In genomic region chr14:72680853-72681640, GRCh38 we compare ENCODE assay signal across 20 cellular contexts.
DNase-seq lines count a peak whose midpoint lies in the region; TF ChIP-seq lines count a peak whose summit lies in the region.
"Had no signal": no experiment of that assay in that cellular context is flagged by ENCODE, and none has a peak within 500 bp of the region (broad histone marks: within the 10 kb centered on the region; RNA-seq: fewer than 3 reads in every experiment).

No MANE protein-coding gene starts in this region.

- no peaks in the 10 kb centered on the region for H4K20me1 ChIP-seq in mammary epithelial cell (ENCODE audit: insufficient read depth, low read length)
- H4K20me1 ChIP-seq in hepatocyte (ENCODE audit: insufficient read depth, poor library complexity, severe bottlenecking), result no peaks in the 10 kb centered on the region

- dilution Hi-C loops in mammary epithelial cell (cut with HindIII; ENCODE audit: low sequenced_read_pairs), result no loop called here

- H3K9me3 Mint-ChIP-seq in MCF 10A (ENCODE audit: unreplicated experiment), result no peaks in the 10 kb centered on the region
- peaks cover 2 to 6% (median 4%) of the 10 kb centered on the region in 5 experiments for H3K9me3 Mint-ChIP-seq in brain

- H3K79me2 ChIP-seq in mammary epithelial cell (ENCODE audit: insufficient read depth, low read length), result no peaks in the 10 kb centered on the region
- no peaks in the 10 kb centered on the region for H3K79me2 ChIP-seq in hepatocyte

- H3K36me3 ChIP-seq in mammary epithelial cell (ENCODE audit: insufficient read depth, low read length) (no peaks in the 10 kb centered on the region), tibial nerve (no peaks in the 10 kb centered on the region), hepatocyte (replicated peaks; ENCODE audit: insufficient read depth, low read depth) (no peaks in the 10 kb centered on the region)
- H3K36me3 ChIP-seq: SJCRH30 had no signal

- H3K4me3 Mint-ChIP-seq in MCF 10A (ENCODE audit: unreplicated experiment), result no peak overlapping the region
- no peak overlapping the region for H3K4me3 Mint-ChIP-seq in brain
- H3K4me3 Mint-ChIP-seq: H9 had no signal

- H3K4me1 Mint-ChIP-seq in MCF 10A (ENCODE audit: insufficient read depth, unreplicated experiment), result no peaks in the 10 kb centered on the region
- H3K4me1 Mint-ChIP-seq in brain, result peaks cover 49% of the 10 kb centered on the region

- CTCF ChIA-PET in mammary epithelial cell (lab: Charles Lee; ENCODE audit: low non-redundant PET) (no interaction called here), MCF 10A (lab: Yijun Ruan, JAX) (interaction anchor here (0.6 kb wide), 1 partner anchor 9 kb away, joined by 3 read pairs; no protein-coding TSS in a partner anchor)

- H3K27ac Mint-ChIP-seq in MCF 10A (ENCODE audit: low read depth, unreplicated experiment) (no peak overlapping the region), brain (peak overlapping the region in 4 of 5 experiments; percentile 30 to 93 (median 41))
- H3K27ac Mint-ChIP-seq: H9 had no signal

- in situ Hi-C loops in mammary epithelial cell (cut with MboI; ENCODE audit: low sequenced_read_pairs in 2 of 2), result no loop called here

- H3K4me3 ChIP-seq in mammary epithelial cell (replicated peaks in 1 of 3; ENCODE audit: insufficient read depth in 1 of 3, low read depth in 2 of 3, low read length in 3 of 3), result no peak overlapping the region
- no peak overlapping the region for H3K4me3 ChIP-seq in tibial nerve
- H3K4me3 ChIP-seq in hepatocyte, result no peak overlapping the region
- H3K4me3 ChIP-seq: PC-9, SJCRH30 had no signal

- H3K9me3 ChIP-seq in mammary epithelial cell (replicated peaks; ENCODE audit: insufficient read depth, low read length) (no peaks in the 10 kb centered on the region), tibial nerve (no peaks in the 10 kb centered on the region), hepatocyte (ENCODE audit: low read depth) (no peaks in the 10 kb centered on the region)
- H3K9me3 ChIP-seq: SJCRH30 had no signal

- DNase-seq in mammary epithelial cell (peak; percentile 64), MCF 10A (ENCODE audit: unreplicated experiment) (no peak), kidney tubule cell (ENCODE audit: low spot score) (peak; percentile 88), retina (peak; percentile 13), NCI-H1105 treated with DMSO at 0.1 percent for 48 hours (lab: John Stamatoyannopoulos, UW) (no peak), tibial nerve (ENCODE audit: low spot score in 2 of 2) (no peak), hepatocyte (ENCODE audit: low spot score) (no peak)
- DNase-seq: AML-193, DMS79 treated with DMSO at 0.1 percent for 48 hours, H9, KBM-7, NCI-H1436 treated with DMSO at 0.1 percent for 48 hours, NCI-H2029 treated with DMSO at 0.1 percent for 48 hours, NCI-H2171, NCI-H526, PC-9, SJCRH30 had no signal

- peaks cover 22% of the 10 kb centered on the region for H3K4me1 ChIP-seq in mammary epithelial cell (ENCODE audit: insufficient read depth, low read length)
- H3K4me1 ChIP-seq in tibial nerve, result no peaks in the 10 kb centered on the region
- H3K4me1 ChIP-seq in hepatocyte (ENCODE audit: insufficient read depth), result no peaks in the 10 kb centered on the region
- H3K4me1 ChIP-seq: SJCRH30 had no signal

- TF ChIP-seq CTCF in mammary epithelial cell (conservative IDR thresholded peaks at IDR 0.05 in 1 of 2, IDR thresholded peaks at IDR 0.05 in 1 of 2; ENCODE audit: extremely low read depth in 1 of 2, insufficient read depth in 1 of 2, low read depth in 1 of 2, low read length in 2 of 2), result no peak
- TF ChIP-seq CTCF in MCF 10A (IDR thresholded peaks at IDR 0.05; ENCODE audit: unreplicated experiment), result no peak
- TF ChIP-seq CTCF in brain (conservative IDR thresholded peaks at IDR 0.05), result no peak
- TF ChIP-seq CTCF in tibial nerve (IDR thresholded peaks at IDR 0.05), result no peak
- no peak for TF ChIP-seq CTCF in hepatocyte (IDR thresholded peaks at IDR 0.05; ENCODE audit: poor library complexity)

- H3K27me3 Mint-ChIP-seq in MCF 10A (ENCODE audit: insufficient read depth, unreplicated experiment), result no peaks in the 10 kb centered on the region
- peaks cover 2% of the 10 kb centered on the region for H3K27me3 Mint-ChIP-seq in brain

- H3K36me3 Mint-ChIP-seq in MCF 10A (ENCODE audit: insufficient read depth, unreplicated experiment) (no peaks in the 10 kb centered on the region), brain (peaks cover 4% of the 10 kb centered on the region)

- H2AFZ ChIP-seq in mammary epithelial cell (ENCODE audit: low read depth, low read length) (no peak overlapping the region), hepatocyte (no peak overlapping the region)
- H2AFZ ChIP-seq: PC-9 had no signal

- H3K27me3 ChIP-seq in mammary epithelial cell (ENCODE audit: insufficient read depth, low read length) (no peaks in the 10 kb centered on the region), tibial nerve (no peaks in the 10 kb centered on the region), hepatocyte (no peaks in the 10 kb centered on the region)

- 81% methylated on average over 7 of the region's 7 CpGs for WGBS in mammary epithelial cell (ENCODE audit: low coverage, missing lambda C conversion rate)
- WGBS in tibial nerve, 2 donors, result 91 to 92% methylated on average over 7 of the region's 7 CpGs
- WGBS in hepatocyte (ENCODE audit: low lambda C conversion rate, missing lambda C conversion rate), result 91% methylated on average over 7 of the region's 7 CpGs

- no peak for TF ChIP-seq POLR2A in tibial nerve (IDR thresholded peaks at IDR 0.05)

- no peak overlapping the region for H3K9ac ChIP-seq in mammary epithelial cell (ENCODE audit: insufficient read depth, low read length)

- H3K4me2 ChIP-seq in mammary epithelial cell (ENCODE audit: insufficient read depth, low read depth, low read length) (no peak overlapping the region), hepatocyte (no peak overlapping the region)
- H3K4me2 ChIP-seq: PC-9 had no signal

- BruUV-seq in mammary epithelial cell (replicated peaks; lab: Mats Ljungman, UMichigan) (no TSS peak), MCF 10A (replicated peaks; lab: Mats Ljungman, UMichigan) (no TSS peak)

- intact Hi-C loops in mammary epithelial cell (cut with micrococcal nuclease) (no loop called here), MCF 10A (cut with micrococcal nuclease) (no loop called here)

- no peak for TF ChIP-seq EP300 in tibial nerve (IDR thresholded peaks at IDR 0.05)

- no peaks in the 10 kb centered on the region for H3K9me2 ChIP-seq in hepatocyte (replicated peaks; ENCODE audit: insufficient read depth)

- H3K27ac ChIP-seq in mammary epithelial cell (ENCODE audit: insufficient read depth, low read depth, low read length), result no peak overlapping the region
- no peak overlapping the region for H3K27ac ChIP-seq in tibial nerve
- no peak overlapping the region for H3K27ac ChIP-seq in hepatocyte
- H3K27ac ChIP-seq: 22Rv1, C4-2B, PC-9, SJCRH30 had no signal

- POLR2A ChIA-PET in MCF 10A (lab: Yijun Ruan, JAX), result no interaction called here

Comparison
In these comparisons a context has a peak if more than half of its experiments do, and no peak if none do; other contexts are left out.
1. DNase-seq: peak in mammary epithelial cell (single experiment), kidney tubule cell (single experiment) and retina (single experiment); none in MCF 10A (single experiment), NCI-H1105 treated with DMSO at 0.1 percent for 48 hours (single experiment), tibial nerve (0 of 2) and hepatocyte (single experiment).